9 cellular contexts compared by ENCODE assay signal in genomic region chr3:126678691-126679317, GRCh38. TPM values are rescaled to one million over a fixed set of nuclear protein-coding genes. Genes with fewer than 3 reads are reported as not detected.
DNase-seq lines count a peak whose midpoint lies in the region; ATAC-seq and TF ChIP-seq lines count a peak whose summit lies in the region.
"Had no signal": no experiment of that assay in that cellular context is flagged by ENCODE, and none has a peak within 500 bp of the region (broad histone marks: within the 10 kb centered on the region; RNA-seq: fewer than 3 reads in every experiment).

No MANE protein-coding gene starts in this region.

- H3K27me3 ChIP-seq in GM23338 (ENCODE audit: insufficient read depth) = peaks cover 22% of the 10 kb centered on the region

- peak overlapping the region; percentile 44; the same call in 1 of the 2 replicates for H3K4me3 ChIP-seq in GM23338

- no peaks in the 10 kb centered on the region for H3F3A ChIP-seq in GM23338 (replicated peaks; ENCODE audit: low read depth)

- peaks cover 21% of the 10 kb centered on the region for H3K27me3 Mint-ChIP-seq in GM23338 (ENCODE audit: insufficient read depth, low read depth, poor library complexity)

- DNase-seq in AG20443 (ENCODE audit: low spot score) (peak; percentile 6), GM23338 (ENCODE audit: low spot score) (peak; percentile 46), SW480 (ENCODE audit: low spot score) (peak; percentile 21), left colon (peak in 1 of 2 donors; percentile 29), erythroblast (lab: John Stamatoyannopoulos, UW) (no peak), AML-193 (lab: John Stamatoyannopoulos, UW) (no peak), NCI-H446 treated with DMSO at 0.1 percent for 48 hours (lab: John Stamatoyannopoulos, UW) (no peak)

- intact Hi-C loops in left colon (cut with DNase I, micrococcal nuclease) = loop anchor here in 1 of 2 donors (5.0 kb wide), 1 partner anchor 868 kb away; no protein-coding TSS in a partner anchor

- H3K79me2 ChIP-seq in GM23338 (replicated peaks; ENCODE audit: insufficient read depth) = no peaks in the 10 kb centered on the region

- no peak for TF ChIP-seq POLR2A in erythroblast (IDR thresholded peaks at IDR 0.05; ENCODE audit: low read length)

- no peaks in the 10 kb centered on the region; the same call in 2 of the 3 replicates for H3K9me3 Mint-ChIP-seq in GM23338

- no peak overlapping the region for H3K27ac Mint-ChIP-seq in GM23338
- H3K27ac Mint-ChIP-seq: T-helper 1 cell treated with Interleukin-12 subunit alpha and Interleukin-12 subunit beta and Interleukin-4 antibody, amounts not matched to agents 30 μg/mL and 1 μg/mL, for 36 hours had no signal

- no peaks in the 10 kb centered on the region for H4K20me1 ChIP-seq in GM23338 (replicated peaks; ENCODE audit: insufficient read depth)

- H3K4me1 ChIP-seq in GM23338 (ENCODE audit: insufficient read depth) = peaks cover 11% of the 10 kb centered on the region

- ATAC-seq in GM23338 (peak; percentile 52), left colon (peak; percentile 90), GM21737 (IDR thresholded peaks at IDR 0.05; ENCODE audit: unreplicated experiment) (no peak)

- H3K27ac ChIP-seq in GM23338 (ENCODE audit: low read depth) = no peak overlapping the region

- H3K4me3 Mint-ChIP-seq in GM23338 = peak overlapping the region; percentile 59; the same call in 2 of the 3 replicates
- H3K4me3 Mint-ChIP-seq: T-helper 1 cell treated with Interleukin-12 subunit alpha and Interleukin-12 subunit beta and Interleukin-4 antibody, amounts not matched to agents 30 μg/mL and 1 μg/mL, for 36 hours had no signal

- no peaks in the 10 kb centered on the region for H3K36me3 ChIP-seq in GM23338 (ENCODE audit: insufficient read depth)

- H3K4me2 ChIP-seq in GM23338 = peak overlapping the region; percentile 78

- peak overlapping the region; percentile 98 for H2AFZ ChIP-seq in GM23338

- H3K36me3 Mint-ChIP-seq in GM23338 (ENCODE audit: low read depth) = no peaks in the 10 kb centered on the region

- peaks cover 23% of the 10 kb centered on the region; the same call in 2 of the 3 replicates for H3K4me1 Mint-ChIP-seq in GM23338

- TF ChIP-seq CTCF in GM23338 (conservative IDR thresholded peaks at IDR 0.05; ENCODE audit: low read depth in 2 of 2) = no peak

- no peaks in the 10 kb centered on the region for H3K9me2 ChIP-seq in GM23338 (ENCODE audit: insufficient read depth)

TF ChIP-seq in GM23338, 12 proteins besides CTCF, POLR2A, EP300 and RAD21:
- no peak for TF ChIP-seq REST (IDR thresholded peaks at IDR 0.05; ENCODE audit: unreplicated experiment)
- TF ChIP-seq STAT1 (IDR thresholded peaks at IDR 0.05; ENCODE audit: unreplicated experiment) = no peak
- no peak for TF ChIP-seq CREB1 (CRISPR knock-in tag; IDR thresholded peaks at IDR 0.05; ENCODE audit: low read depth)
- no peak for TF ChIP-seq POLR2AphosphoS5 (IDR thresholded peaks at IDR 0.05; ENCODE audit: low read depth)
- TF ChIP-seq ZNF331 (CRISPR knock-in tag; IDR thresholded peaks at IDR 0.05; ENCODE audit: low read depth) = no peak
- TF ChIP-seq ETS1 (IDR thresholded peaks at IDR 0.05) = no peak

RNA-seq across cellular contexts. Expression of gene TXNRD3, which starts 23.9 kb away (rescaled TPM):
- total RNA-seq in GM23338 (2014; rRNA removed; shearing (Covaris generic)) = 4.0 and 4.1 TPM in 2 replicates
- polyA plus RNA-seq in GM23338 (2016; fragmentation: Nextera tagmentation; extraction: Ambion mirVana) = 1.8 and 3.0 TPM in 2 replicates
- total RNA-seq in left colon = 1 to 10 TPM; 4.8 to 5.0 TPM

RNA-seq across cellular contexts. Expression of gene CHCHD6, which starts 25.2 kb away (rescaled TPM):
- total RNA-seq in GM23338 (2014; rRNA removed; shearing (Covaris generic)) = 27.1 and 28.8 TPM in 2 replicates
- polyA plus RNA-seq in GM23338 (2016; fragmentation: Nextera tagmentation; extraction: Ambion mirVana) = 42.9 and 43.0 TPM in 2 replicates
- total RNA-seq in left colon = 10 to 100 TPM in 1 of 2 donors, 1 to 10 TPM in 1; 8.9 to 11.4 TPM

Comparison
In these comparisons a context has a peak if more than half of its experiments do, and no peak if none do; other contexts are left out.
1. DNase-seq: peak in AG20443 (single experiment), GM23338 (single experiment) and SW480 (single experiment); none in erythroblast (0 of 2), AML-193 (0 of 2) and NCI-H446 treated with DMSO at 0.1 percent for 48 hours (single experiment).